Comparison of ENCODE assay signal across 16 cellular contexts in genomic region chr5:149796836-149797235, GRCh38.
"Had no signal": no experiment of that assay in that cellular context is flagged by ENCODE, and none has a peak within 500 bp of the region (broad histone marks: within the 10 kb centered on the region; RNA-seq: fewer than 3 reads in every experiment).

No MANE protein-coding gene starts in this region.

- DNase-seq: activated naive CD4-positive, alpha-beta T cell treated with Interleukin-2 at 50 U/mL for 16 hours; activated naive CD8-positive, alpha-beta T cell treated with anti-CD3 and anti-CD28 coated beads, Interleukin-2, amount 50 U/mL, for 24 hours; effector CD8-positive, alpha-beta T cell; immature natural killer cell; naive thymus-derived CD8-positive, alpha-beta T cell; nucleus accumbens; stimulated activated CD4-positive, alpha-beta T cell treated with anti-CD3 and anti-CD28 coated beads, Interleukin-15, amount 100 ng/mL, for 24 hours; stimulated activated CD4-positive, alpha-beta T cell treated with anti-CD3 and anti-CD28 coated beads, Interleukin-4, amount 100 ng/mL, for 24 hours; stimulated activated naive CD8-positive, alpha-beta T cell treated with anti-CD3 and anti-CD28 coated beads, Interleukin-15, amount 100 ng/mL, for 72 hours; T-cell; T1000; thyroid gland had no signal

- H3K9me3 Mint-ChIP-seq: activated naive CD8-positive, alpha-beta T cell treated with anti-CD3 and anti-CD28 coated beads, Interleukin-2, amount 50 U/mL, for 24 hours; immature natural killer cell; naive thymus-derived CD8-positive, alpha-beta T cell; stimulated activated naive CD8-positive, alpha-beta T cell treated with anti-CD3 and anti-CD28 coated beads, Interleukin-15, amount 100 ng/mL, for 72 hours; T-cell had no signal

- H3K27me3 Mint-ChIP-seq: activated naive CD8-positive, alpha-beta T cell treated with anti-CD3 and anti-CD28 coated beads, Interleukin-2, amount 50 U/mL, for 24 hours; naive thymus-derived CD8-positive, alpha-beta T cell; stimulated activated naive CD8-positive, alpha-beta T cell treated with anti-CD3 and anti-CD28 coated beads, Interleukin-15, amount 100 ng/mL, for 72 hours; T-cell had no signal

- H3K36me3 ChIP-seq: ascending aorta, cardiac muscle cell, thyroid gland, vagina had no signal

- H3K36me3 Mint-ChIP-seq: immature natural killer cell, T-cell had no signal

- H3K27ac ChIP-seq: ascending aorta, cardiac muscle cell, coronary artery, thyroid gland, vagina had no signal

- H3K9me3 ChIP-seq: ascending aorta, thyroid gland, vagina had no signal

- H3K4me1 ChIP-seq: ascending aorta had no signal

- H3K4me3 ChIP-seq: ascending aorta, cardiac muscle cell, coronary artery, thyroid gland, vagina had no signal

- H3K4me1 Mint-ChIP-seq: immature natural killer cell had no signal

- ATAC-seq: activated naive CD8-positive, alpha-beta T cell treated with anti-CD3 and anti-CD28 coated beads, Interleukin-2, amount 50 U/mL, for 24 hours; naive thymus-derived CD8-positive, alpha-beta T cell; stimulated activated naive CD8-positive, alpha-beta T cell treated with anti-CD3 and anti-CD28 coated beads, Interleukin-15, amount 100 ng/mL, for 72 hours; T-cell had no signal

- H3K27me3 ChIP-seq: ascending aorta, cardiac muscle cell, thyroid gland, vagina had no signal

- H3K4me3 Mint-ChIP-seq: activated naive CD8-positive, alpha-beta T cell treated with anti-CD3 and anti-CD28 coated beads, Interleukin-2, amount 50 U/mL, for 24 hours; immature natural killer cell; naive thymus-derived CD8-positive, alpha-beta T cell; stimulated activated naive CD8-positive, alpha-beta T cell treated with anti-CD3 and anti-CD28 coated beads, Interleukin-15, amount 100 ng/mL, for 72 hours; T-cell had no signal

- H3K27ac Mint-ChIP-seq: activated naive CD8-positive, alpha-beta T cell treated with anti-CD3 and anti-CD28 coated beads, Interleukin-2, amount 50 U/mL, for 24 hours; immature natural killer cell; stimulated activated naive CD8-positive, alpha-beta T cell treated with anti-CD3 and anti-CD28 coated beads, Interleukin-15, amount 100 ng/mL, for 72 hours; T-cell had no signal
